Comparison of ENCODE assay signal across 1 cellular context in the genomic region with DNA sequence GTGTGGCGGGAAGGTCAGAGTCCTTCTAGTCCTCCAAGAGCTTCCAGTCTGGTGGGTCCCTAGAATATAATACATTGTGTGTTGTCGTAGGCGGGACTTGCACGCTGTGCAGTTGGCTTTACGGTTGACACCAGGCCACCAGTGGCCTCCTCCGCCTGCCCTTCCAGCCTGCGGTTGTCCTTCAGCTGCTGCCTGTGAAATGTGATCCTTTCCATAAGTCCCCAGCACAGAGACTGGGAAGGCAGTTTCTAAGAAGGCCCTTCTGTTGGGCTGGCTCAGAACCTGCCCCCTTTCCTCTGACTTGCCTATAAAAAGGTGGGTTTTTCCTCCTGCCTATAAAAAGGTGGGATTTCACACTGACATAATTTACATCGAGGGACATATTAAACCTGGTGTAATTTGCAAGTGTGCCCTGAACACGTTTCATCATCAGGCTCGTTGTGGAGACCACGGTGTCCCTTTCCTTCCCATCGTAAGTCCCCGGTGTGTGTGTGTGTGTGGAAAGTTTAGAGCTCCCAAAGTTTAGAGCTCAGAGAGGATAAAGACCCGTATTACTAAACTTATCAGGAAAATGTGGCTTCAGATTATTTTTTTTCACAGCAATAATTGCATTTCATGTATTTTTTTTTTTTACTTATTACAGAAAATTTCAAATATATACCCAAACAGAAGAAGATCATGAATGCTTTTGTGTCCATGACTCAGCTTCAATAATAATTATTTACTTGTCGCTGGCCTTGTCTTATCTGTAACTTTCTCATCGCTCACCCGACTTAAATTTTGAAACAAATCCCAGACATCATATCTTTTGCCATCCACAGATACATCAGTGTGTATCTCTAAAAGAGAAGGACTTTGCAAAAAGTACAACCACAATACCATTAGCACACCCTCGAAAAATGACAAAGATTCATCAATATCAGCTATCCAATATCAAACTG.
A peak's percentile ranks its signal among the peaks of the same experiment; 100 is the strongest.
TF ChIP-seq lines count a peak whose summit lies in the region.

No MANE protein-coding gene starts in this region.

TF ChIP-seq in HepG2, 621 proteins besides CTCF, POLR2A, EP300 and RAD21 (continued from another document and continues in another):
- TF ChIP-seq, protein P1, sequence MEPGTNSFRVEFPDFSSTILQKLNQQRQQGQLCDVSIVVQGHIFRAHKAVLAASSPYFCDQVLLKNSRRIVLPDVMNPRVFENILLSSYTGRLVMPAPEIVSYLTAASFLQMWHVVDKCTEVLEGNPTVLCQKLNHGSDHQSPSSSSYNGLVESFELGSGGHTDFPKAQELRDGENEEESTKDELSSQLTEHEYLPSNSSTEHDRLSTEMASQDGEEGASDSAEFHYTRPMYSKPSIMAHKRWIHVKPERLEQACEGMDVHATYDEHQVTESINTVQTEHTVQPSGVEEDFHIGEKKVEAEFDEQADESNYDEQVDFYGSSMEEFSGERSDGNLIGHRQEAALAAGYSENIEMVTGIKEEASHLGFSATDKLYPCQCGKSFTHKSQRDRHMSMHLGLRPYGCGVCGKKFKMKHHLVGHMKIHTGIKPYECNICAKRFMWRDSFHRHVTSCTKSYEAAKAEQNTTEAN (CRISPR knock-in tag; conservative IDR thresholded peaks at IDR 0.05), result no peak
- TF ChIP-seq, protein P2, sequence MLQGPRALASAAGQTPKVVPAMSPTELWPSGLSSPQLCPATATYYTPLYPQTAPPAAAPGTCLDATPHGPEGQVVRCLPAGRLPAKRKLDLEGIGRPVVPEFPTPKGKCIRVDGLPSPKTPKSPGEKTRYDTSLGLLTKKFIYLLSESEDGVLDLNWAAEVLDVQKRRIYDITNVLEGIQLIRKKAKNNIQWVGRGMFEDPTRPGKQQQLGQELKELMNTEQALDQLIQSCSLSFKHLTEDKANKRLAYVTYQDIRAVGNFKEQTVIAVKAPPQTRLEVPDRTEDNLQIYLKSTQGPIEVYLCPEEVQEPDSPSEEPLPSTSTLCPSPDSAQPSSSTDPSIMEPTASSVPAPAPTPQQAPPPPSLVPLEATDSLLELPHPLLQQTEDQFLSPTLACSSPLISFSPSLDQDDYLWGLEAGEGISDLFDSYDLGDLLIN (CRISPR knock-in tag; IDR thresholded peaks at IDR 0.05; ENCODE audit: borderline replicate concordance), result no peak
- TF ChIP-seq, protein P3, sequence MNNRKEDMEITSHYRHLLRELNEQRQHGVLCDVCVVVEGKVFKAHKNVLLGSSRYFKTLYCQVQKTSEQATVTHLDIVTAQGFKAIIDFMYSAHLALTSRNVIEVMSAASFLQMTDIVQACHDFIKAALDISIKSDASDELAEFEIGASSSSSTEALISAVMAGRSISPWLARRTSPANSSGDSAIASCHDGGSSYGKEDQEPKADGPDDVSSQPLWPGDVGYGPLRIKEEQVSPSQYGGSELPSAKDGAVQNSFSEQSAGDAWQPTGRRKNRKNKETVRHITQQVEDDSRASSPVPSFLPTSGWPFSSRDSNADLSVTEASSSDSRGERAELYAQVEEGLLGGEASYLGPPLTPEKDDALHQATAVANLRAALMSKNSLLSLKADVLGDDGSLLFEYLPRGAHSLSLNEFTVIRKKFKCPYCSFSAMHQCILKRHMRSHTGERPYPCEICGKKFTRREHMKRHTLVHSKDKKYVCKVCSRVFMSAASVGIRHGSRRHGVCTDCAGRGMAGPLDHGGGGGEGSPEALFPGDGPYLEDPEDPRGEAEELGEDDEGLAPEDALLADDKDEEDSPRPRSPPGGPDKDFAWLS (CRISPR knock-in tag; IDR thresholded peaks at IDR 0.05; ENCODE audit: borderline replicate concordance), result no peak
- TF ChIP-seq ISL2 (CRISPR knock-in tag; IDR thresholded peaks at IDR 0.05) (0 out of 2 replicates have a peak, but pooled peaks have one; percentile 28), RARG (CRISPR knock-in tag; IDR thresholded peaks at IDR 0.05; ENCODE audit: low read depth) (no peak), RFX5 (IDR thresholded peaks at IDR 0.05; ENCODE audit: low read depth, low read length) (no peak), SMARCE1 (IDR thresholded peaks at IDR 0.05; ENCODE audit: borderline replicate concordance) (no peak), HNF4G (IDR thresholded peaks at IDR 0.05; ENCODE audit: borderline replicate concordance, low read depth, low read length) (no peak), HNF4G (CRISPR knock-in tag; IDR thresholded peaks at IDR 0.05; ENCODE audit: borderline replicate concordance, low read depth) (no peak), ZFP36L1 (CRISPR knock-in tag; IDR thresholded peaks at IDR 0.05) (no peak), STAG1 (CRISPR knock-in tag; IDR thresholded peaks at IDR 0.05) (no peak), HDAC2 (CRISPR knock-in tag; IDR thresholded peaks at IDR 0.05) (peak; percentile 39; the same call in 1 of the 2 replicates), SRSF9 (IDR thresholded peaks at IDR 0.05; ENCODE audit: borderline replicate concordance, insufficient read depth, low read depth, low read length, poor library complexity, severe bottlenecking) (no peak), NR2F1 (CRISPR knock-in tag; IDR thresholded peaks at IDR 0.05) (no peak), EED (CRISPR knock-in tag; IDR thresholded peaks at IDR 0.05) (no peak), RELA (CRISPR knock-in tag; IDR thresholded peaks at IDR 0.05) (no peak), KDM1A (CRISPR knock-in tag; IDR thresholded peaks at IDR 0.05) (0 out of 2 replicates have a peak, but pooled peaks have one; percentile 44), KDM4B (CRISPR knock-in tag; IDR thresholded peaks at IDR 0.05) (no peak), ZNF292 (CRISPR knock-in tag; IDR thresholded peaks at IDR 0.05; ENCODE audit: borderline replicate concordance, low read depth) (peak; percentile 48; the same call in 1 of the 2 replicates), ZNF383 (CRISPR knock-in tag; IDR thresholded peaks at IDR 0.05; ENCODE audit: borderline replicate concordance) (no peak), NCOR1 (IDR thresholded peaks at IDR 0.05; ENCODE audit: borderline replicate concordance, low read length) (no peak)
- TF ChIP-seq, protein P4, sequence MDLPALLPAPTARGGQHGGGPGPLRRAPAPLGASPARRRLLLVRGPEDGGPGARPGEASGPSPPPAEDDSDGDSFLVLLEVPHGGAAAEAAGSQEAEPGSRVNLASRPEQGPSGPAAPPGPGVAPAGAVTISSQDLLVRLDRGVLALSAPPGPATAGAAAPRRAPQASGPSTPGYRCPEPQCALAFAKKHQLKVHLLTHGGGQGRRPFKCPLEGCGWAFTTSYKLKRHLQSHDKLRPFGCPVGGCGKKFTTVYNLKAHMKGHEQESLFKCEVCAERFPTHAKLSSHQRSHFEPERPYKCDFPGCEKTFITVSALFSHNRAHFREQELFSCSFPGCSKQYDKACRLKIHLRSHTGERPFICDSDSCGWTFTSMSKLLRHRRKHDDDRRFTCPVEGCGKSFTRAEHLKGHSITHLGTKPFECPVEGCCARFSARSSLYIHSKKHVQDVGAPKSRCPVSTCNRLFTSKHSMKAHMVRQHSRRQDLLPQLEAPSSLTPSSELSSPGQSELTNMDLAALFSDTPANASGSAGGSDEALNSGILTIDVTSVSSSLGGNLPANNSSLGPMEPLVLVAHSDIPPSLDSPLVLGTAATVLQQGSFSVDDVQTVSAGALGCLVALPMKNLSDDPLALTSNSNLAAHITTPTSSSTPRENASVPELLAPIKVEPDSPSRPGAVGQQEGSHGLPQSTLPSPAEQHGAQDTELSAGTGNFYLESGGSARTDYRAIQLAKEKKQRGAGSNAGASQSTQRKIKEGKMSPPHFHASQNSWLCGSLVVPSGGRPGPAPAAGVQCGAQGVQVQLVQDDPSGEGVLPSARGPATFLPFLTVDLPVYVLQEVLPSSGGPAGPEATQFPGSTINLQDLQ (CRISPR knock-in tag; IDR thresholded peaks at IDR 0.05), result no peak
- TF ChIP-seq, protein P5, sequence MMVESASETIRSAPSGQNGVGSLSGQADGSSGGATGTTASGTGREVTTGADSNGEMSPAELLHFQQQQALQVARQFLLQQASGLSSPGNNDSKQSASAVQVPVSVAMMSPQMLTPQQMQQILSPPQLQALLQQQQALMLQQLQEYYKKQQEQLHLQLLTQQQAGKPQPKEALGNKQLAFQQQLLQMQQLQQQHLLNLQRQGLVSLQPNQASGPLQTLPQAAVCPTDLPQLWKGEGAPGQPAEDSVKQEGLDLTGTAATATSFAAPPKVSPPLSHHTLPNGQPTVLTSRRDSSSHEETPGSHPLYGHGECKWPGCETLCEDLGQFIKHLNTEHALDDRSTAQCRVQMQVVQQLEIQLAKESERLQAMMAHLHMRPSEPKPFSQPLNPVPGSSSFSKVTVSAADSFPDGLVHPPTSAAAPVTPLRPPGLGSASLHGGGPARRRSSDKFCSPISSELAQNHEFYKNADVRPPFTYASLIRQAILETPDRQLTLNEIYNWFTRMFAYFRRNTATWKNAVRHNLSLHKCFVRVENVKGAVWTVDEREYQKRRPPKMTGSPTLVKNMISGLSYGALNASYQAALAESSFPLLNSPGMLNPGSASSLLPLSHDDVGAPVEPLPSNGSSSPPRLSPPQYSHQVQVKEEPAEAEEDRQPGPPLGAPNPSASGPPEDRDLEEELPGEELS (CRISPR knock-in tag; IDR thresholded peaks at IDR 0.05), result peak; percentile 62
- TF ChIP-seq, protein P6, sequence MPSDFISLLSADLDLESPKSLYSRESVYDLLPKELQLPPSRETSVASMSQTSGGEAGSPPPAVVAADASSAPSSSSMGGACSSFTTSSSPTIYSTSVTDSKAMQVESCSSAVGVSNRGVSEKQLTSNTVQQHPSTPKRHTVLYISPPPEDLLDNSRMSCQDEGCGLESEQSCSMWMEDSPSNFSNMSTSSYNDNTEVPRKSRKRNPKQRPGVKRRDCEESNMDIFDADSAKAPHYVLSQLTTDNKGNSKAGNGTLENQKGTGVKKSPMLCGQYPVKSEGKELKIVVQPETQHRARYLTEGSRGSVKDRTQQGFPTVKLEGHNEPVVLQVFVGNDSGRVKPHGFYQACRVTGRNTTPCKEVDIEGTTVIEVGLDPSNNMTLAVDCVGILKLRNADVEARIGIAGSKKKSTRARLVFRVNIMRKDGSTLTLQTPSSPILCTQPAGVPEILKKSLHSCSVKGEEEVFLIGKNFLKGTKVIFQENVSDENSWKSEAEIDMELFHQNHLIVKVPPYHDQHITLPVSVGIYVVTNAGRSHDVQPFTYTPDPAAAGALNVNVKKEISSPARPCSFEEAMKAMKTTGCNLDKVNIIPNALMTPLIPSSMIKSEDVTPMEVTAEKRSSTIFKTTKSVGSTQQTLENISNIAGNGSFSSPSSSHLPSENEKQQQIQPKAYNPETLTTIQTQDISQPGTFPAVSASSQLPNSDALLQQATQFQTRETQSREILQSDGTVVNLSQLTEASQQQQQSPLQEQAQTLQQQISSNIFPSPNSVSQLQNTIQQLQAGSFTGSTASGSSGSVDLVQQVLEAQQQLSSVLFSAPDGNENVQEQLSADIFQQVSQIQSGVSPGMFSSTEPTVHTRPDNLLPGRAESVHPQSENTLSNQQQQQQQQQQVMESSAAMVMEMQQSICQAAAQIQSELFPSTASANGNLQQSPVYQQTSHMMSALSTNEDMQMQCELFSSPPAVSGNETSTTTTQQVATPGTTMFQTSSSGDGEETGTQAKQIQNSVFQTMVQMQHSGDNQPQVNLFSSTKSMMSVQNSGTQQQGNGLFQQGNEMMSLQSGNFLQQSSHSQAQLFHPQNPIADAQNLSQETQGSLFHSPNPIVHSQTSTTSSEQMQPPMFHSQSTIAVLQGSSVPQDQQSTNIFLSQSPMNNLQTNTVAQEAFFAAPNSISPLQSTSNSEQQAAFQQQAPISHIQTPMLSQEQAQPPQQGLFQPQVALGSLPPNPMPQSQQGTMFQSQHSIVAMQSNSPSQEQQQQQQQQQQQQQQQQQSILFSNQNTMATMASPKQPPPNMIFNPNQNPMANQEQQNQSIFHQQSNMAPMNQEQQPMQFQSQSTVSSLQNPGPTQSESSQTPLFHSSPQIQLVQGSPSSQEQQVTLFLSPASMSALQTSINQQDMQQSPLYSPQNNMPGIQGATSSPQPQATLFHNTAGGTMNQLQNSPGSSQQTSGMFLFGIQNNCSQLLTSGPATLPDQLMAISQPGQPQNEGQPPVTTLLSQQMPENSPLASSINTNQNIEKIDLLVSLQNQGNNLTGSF (CRISPR knock-in tag; IDR thresholded peaks at IDR 0.05), result no peak
- TF ChIP-seq, protein P7, sequence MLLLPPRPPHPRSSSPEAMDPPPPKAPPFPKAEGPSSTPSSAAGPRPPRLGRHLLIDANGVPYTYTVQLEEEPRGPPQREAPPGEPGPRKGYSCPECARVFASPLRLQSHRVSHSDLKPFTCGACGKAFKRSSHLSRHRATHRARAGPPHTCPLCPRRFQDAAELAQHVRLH (CRISPR knock-in tag; IDR thresholded peaks at IDR 0.05; ENCODE audit: borderline replicate concordance, low read depth), result no peak
- TF ChIP-seq, protein P8, sequence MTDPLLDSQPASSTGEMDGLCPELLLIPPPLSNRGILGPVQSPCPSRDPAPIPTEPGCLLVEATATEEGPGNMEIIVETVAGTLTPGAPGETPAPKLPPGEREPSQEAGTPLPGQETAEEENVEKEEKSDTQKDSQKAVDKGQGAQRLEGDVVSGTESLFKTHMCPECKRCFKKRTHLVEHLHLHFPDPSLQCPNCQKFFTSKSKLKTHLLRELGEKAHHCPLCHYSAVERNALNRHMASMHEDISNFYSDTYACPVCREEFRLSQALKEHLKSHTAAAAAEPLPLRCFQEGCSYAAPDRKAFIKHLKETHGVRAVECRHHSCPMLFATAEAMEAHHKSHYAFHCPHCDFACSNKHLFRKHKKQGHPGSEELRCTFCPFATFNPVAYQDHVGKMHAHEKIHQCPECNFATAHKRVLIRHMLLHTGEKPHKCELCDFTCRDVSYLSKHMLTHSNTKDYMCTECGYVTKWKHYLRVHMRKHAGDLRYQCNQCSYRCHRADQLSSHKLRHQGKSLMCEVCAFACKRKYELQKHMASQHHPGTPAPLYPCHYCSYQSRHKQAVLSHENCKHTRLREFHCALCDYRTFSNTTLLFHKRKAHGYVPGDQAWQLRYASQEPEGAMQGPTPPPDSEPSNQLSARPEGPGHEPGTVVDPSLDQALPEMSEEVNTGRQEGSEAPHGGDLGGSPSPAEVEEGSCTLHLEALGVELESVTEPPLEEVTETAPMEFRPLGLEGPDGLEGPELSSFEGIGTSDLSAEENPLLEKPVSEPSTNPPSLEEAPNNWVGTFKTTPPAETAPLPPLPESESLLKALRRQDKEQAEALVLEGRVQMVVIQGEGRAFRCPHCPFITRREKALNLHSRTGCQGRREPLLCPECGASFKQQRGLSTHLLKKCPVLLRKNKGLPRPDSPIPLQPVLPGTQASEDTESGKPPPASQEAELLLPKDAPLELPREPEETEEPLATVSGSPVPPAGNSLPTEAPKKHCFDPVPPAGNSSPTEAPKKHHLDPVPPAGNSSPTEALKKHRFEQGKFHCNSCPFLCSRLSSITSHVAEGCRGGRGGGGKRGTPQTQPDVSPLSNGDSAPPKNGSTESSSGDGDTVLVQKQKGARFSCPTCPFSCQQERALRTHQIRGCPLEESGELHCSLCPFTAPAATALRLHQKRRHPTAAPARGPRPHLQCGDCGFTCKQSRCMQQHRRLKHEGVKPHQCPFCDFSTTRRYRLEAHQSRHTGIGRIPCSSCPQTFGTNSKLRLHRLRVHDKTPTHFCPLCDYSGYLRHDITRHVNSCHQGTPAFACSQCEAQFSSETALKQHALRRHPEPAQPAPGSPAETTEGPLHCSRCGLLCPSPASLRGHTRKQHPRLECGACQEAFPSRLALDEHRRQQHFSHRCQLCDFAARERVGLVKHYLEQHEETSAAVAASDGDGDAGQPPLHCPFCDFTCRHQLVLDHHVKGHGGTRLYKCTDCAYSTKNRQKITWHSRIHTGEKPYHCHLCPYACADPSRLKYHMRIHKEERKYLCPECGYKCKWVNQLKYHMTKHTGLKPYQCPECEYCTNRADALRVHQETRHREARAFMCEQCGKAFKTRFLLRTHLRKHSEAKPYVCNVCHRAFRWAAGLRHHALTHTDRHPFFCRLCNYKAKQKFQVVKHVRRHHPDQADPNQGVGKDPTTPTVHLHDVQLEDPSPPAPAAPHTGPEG (CRISPR knock-in tag; IDR thresholded peaks at IDR 0.05), result peak; percentile 95
